In the genomic region with DNA sequence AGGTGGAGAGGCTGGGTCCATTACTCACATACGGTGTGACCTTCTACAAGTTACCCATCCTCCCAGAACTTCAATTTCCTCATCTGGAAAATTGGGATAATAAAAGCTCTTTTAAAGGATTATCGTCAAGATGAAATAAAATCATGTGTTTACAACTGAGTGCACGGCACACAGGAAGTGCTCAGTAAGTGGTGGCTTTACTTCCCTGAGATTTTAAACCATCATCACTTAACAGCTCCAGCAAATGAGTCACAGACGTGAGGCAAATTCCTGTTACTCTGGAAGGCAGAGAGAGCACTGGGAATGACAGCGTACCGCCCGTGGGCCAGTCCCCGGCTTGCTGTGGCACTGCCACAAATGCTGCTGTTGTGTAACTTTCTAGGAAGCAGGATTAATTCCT, we compare ENCODE assay signal across 15 cellular contexts.
DNase-seq lines count a peak whose midpoint lies in the region; ATAC-seq, FAIRE-seq and TF ChIP-seq lines count a peak whose summit lies in the region.
"Had no signal": no experiment of that assay in that cellular context is flagged by ENCODE, and none has a peak within 500 bp of the region (broad histone marks: within the 10 kb centered on the region; RNA-seq: fewer than 3 reads in every experiment).

No MANE protein-coding gene starts in this region.

- dilution Hi-C loops in IMR-90 (cut with HindIII; ENCODE audit: low sequenced_read_pairs, unreplicated experiment) = no loop called here

- no peak overlapping the region for H2BK120ac ChIP-seq in IMR-90 (ENCODE audit: low read depth, low read length)
- H2BK120ac ChIP-seq in mesenchymal stem cell (ENCODE audit: low read depth, low read length) = no peak overlapping the region

- no peaks in the 10 kb centered on the region for H4K20me1 ChIP-seq in IMR-90 (ENCODE audit: insufficient read depth, low read length)

- H3K23ac ChIP-seq in IMR-90 (ENCODE audit: low read depth, low read length) (no peak overlapping the region), mesenchymal stem cell (ENCODE audit: low read length in 2 of 2) (no peak overlapping the region)

- H3K27me3 ChIP-seq in IMR-90 (ENCODE audit: control insufficient read depth, insufficient read depth, low read length) (peaks cover 7% of the 10 kb centered on the region), mesenchymal stem cell (ENCODE audit: control insufficient read depth in 1 of 2, insufficient read depth in 1 of 2, low read length in 2 of 2) (no peaks in the 10 kb centered on the region), transverse colon (no peaks in the 10 kb centered on the region)
- H3K27me3 ChIP-seq: breast epithelium, testis had no signal

- H3K4me1 ChIP-seq in IMR-90 (ENCODE audit: control insufficient read depth, insufficient read depth, low read length) (no peaks in the 10 kb centered on the region), mesenchymal stem cell (ENCODE audit: control insufficient read depth, insufficient read depth, low read depth, low read length) (no peaks in the 10 kb centered on the region), transverse colon (peaks cover 0 to 4% (median 0%) of the 10 kb centered on the region in 4 donors)
- H3K4me1 ChIP-seq: breast epithelium, testis had no signal

- H3K4ac ChIP-seq in IMR-90 (ENCODE audit: low read depth, low read length) (no peak overlapping the region), mesenchymal stem cell (ENCODE audit: low read depth in 1 of 2, low read length in 2 of 2) (no peak overlapping the region)

- H2BK5ac ChIP-seq in IMR-90 (ENCODE audit: low read depth, low read length, poor library complexity, severe bottlenecking) (no peak overlapping the region), mesenchymal stem cell (ENCODE audit: low read depth, low read length, poor library complexity, severe bottlenecking) (no peak overlapping the region)

- no peak overlapping the region for H2AK9ac ChIP-seq in IMR-90 (replicated peaks; ENCODE audit: low read depth, low read length, poor library complexity)

- H3K79me1 ChIP-seq in IMR-90 (ENCODE audit: low read depth in 1 of 2, low read length in 2 of 2) (no peaks in the 10 kb centered on the region), mesenchymal stem cell (replicated peaks; ENCODE audit: low read length, poor library complexity, severe bottlenecking) (no peaks in the 10 kb centered on the region)

- ATAC-seq in IMR-90 (ENCODE audit: low read depth) (peak; percentile 79), GM18498 (IDR thresholded peaks at IDR 0.05; ENCODE audit: unreplicated experiment) (no peak)

- no peak overlapping the region for H3K56ac ChIP-seq in IMR-90 (ENCODE audit: extremely low read depth, insufficient read depth, low read length)

- DNase-seq in CD1c-positive myeloid dendritic cell (ENCODE audit: extremely low spot score) = peak; percentile 26
- peak; percentile 58 for DNase-seq in IMR-90
- DNase-seq in astrocyte of the hippocampus (ENCODE audit: low read depth, low spot score) = peak; percentile 38
- peak; percentile 63 for DNase-seq in mesenchymal stem cell
- no peak for DNase-seq in activated T-cell treated with anti-CD3 and anti-CD28 coated beads for 4 hours
- no peak for DNase-seq in D721Med (ENCODE audit: insufficient read length, low spot score)
- no peak for DNase-seq in transverse colon
- DNase-seq: activated CD8-positive, alpha-beta memory T cell treated with anti-CD3 and anti-CD28 coated beads, Interleukin-2, amount 50 U/mL, for 48 hours; Calu3; NCI-H1930; testis had no signal

- H2AK5ac ChIP-seq in IMR-90 (ENCODE audit: low read depth, low read length) (no peak overlapping the region), mesenchymal stem cell (ENCODE audit: low read length, severe bottlenecking) (no peak overlapping the region)

- H2BK20ac ChIP-seq in IMR-90 (ENCODE audit: low read depth, low read length) = no peak overlapping the region

- H3K27ac ChIP-seq in IMR-90 (ENCODE audit: insufficient read depth, low read length) (no peak overlapping the region), mesenchymal stem cell (ENCODE audit: low read length, poor library complexity, severe bottlenecking) (no peak overlapping the region), transverse colon (no peak overlapping the region)
- H3K27ac ChIP-seq: epithelial cell of prostate, parathyroid adenoma, testis had no signal

- BruUV-seq in IMR-90 (replicated peaks; lab: Mats Ljungman, UMichigan) = no TSS peak

- FAIRE-seq in D721Med (lab: Jason Lieb, UNC) = no peak

- H3K4me2 ChIP-seq in IMR-90 (ENCODE audit: low read depth, low read length) (peak overlapping the region; percentile 52; the same call in 1 of the 2 replicates), mesenchymal stem cell (ENCODE audit: low read length, poor library complexity, severe bottlenecking) (peak overlapping the region; percentile 12)

- no peak for TF ChIP-seq POLR2A in IMR-90 (IDR thresholded peaks at IDR 0.05; ENCODE audit: low read depth, low read length)
- no peak for TF ChIP-seq POLR2A in transverse colon (IDR thresholded peaks at IDR 0.05)

- no peak overlapping the region for H2BK12ac ChIP-seq in mesenchymal stem cell (ENCODE audit: low read length in 2 of 2)

- in situ Hi-C loops in IMR-90 (cut with MboI; ENCODE audit: low sequenced_read_pairs) = no loop called here
- in situ Hi-C loops in transverse colon (cut with MboI; ENCODE audit: low pct_ligation_motif_present in 1 of 4, low pct_unique_long_range_greater_than_20kb in 1 of 4, low sequenced_read_pairs in 3 of 4) = no loop called here

- H4K91ac ChIP-seq in IMR-90 (ENCODE audit: insufficient read depth, low read depth, low read length) (no peak overlapping the region), mesenchymal stem cell (ENCODE audit: low read length) (no peak overlapping the region)

- H2AFZ ChIP-seq in IMR-90 (replicated peaks; ENCODE audit: low read length, poor library complexity) (no peak overlapping the region), mesenchymal stem cell (ENCODE audit: low read depth, low read length) (no peak overlapping the region)
- H2AFZ ChIP-seq: parathyroid adenoma had no signal

- no peak overlapping the region for H2BK15ac ChIP-seq in IMR-90 (ENCODE audit: low read depth, low read length)
- H2BK15ac ChIP-seq in mesenchymal stem cell (ENCODE audit: low read depth, poor library complexity, severe bottlenecking) = no peak overlapping the region

- H3K4me3 ChIP-seq in IMR-90 (ENCODE audit: insufficient read depth, low read depth, low read length) (no peak overlapping the region), mesenchymal stem cell (ENCODE audit: insufficient read depth in 1 of 2, low read depth in 1 of 2, low read length in 2 of 2) (peak overlapping the region in 1 of 2 experiments; percentile 34), transverse colon (no peak overlapping the region)
- H3K4me3 ChIP-seq: testis had no signal

- WGBS in IMR-90 (ENCODE audit: extremely low coverage in 2 of 2, insufficient read length in 1 of 2), 2 experiments = 80% methylated on average over 1 of the region's 8 CpGs; no CpG with 5 or more reads in 1 of the 2 experiments
- WGBS in mesenchymal stem cell = 31% methylated on average over 7 of the region's 8 CpGs
- 43 to 55% methylated on average over 3 to 8 of the region's 8 CpGs for WGBS in transverse colon (ENCODE audit: low coverage in 1 of 2), 2 donors

- no peak overlapping the region; a peak in 1 of 4 replicates for H4K8ac ChIP-seq in IMR-90 (ENCODE audit: low read depth in 2 of 2, low read length in 2 of 2)
- H4K8ac ChIP-seq in mesenchymal stem cell (ENCODE audit: low read length) = peak overlapping the region; percentile 23

- POLR2A ChIA-PET in IMR-90 (lab: Charles Lee; ENCODE audit: unreplicated experiment) = no interaction called here

- no peak overlapping the region for H4K5ac ChIP-seq in IMR-90 (ENCODE audit: low read depth, low read length)

- TF ChIP-seq RAD21 in IMR-90 (IDR thresholded peaks at IDR 0.05; ENCODE audit: low read length) = no peak

- TF ChIP-seq EP300 in transverse colon (IDR thresholded peaks at IDR 0.05; ENCODE audit: low read depth) = no peak

- TF ChIP-seq CTCF in IMR-90 (conservative IDR thresholded peaks at IDR 0.05; ENCODE audit: low read depth, low read length) (no peak), D721Med (IDR thresholded peaks at IDR 0.05; ENCODE audit: insufficient read depth, missing control alignments) (no peak), transverse colon (IDR thresholded peaks at IDR 0.05) (no peak)

- H3K36me3 ChIP-seq in IMR-90 (ENCODE audit: control insufficient read depth, insufficient read depth, low read length) = no peaks in the 10 kb centered on the region
- H3K36me3 ChIP-seq in mesenchymal stem cell (ENCODE audit: control insufficient read depth in 1 of 2, insufficient read depth in 2 of 2, low read depth in 1 of 2, low read length in 2 of 2) = no peaks in the 10 kb centered on the region
- no peaks in the 10 kb centered on the region for H3K36me3 ChIP-seq in transverse colon
- H3K36me3 ChIP-seq: breast epithelium had no signal

- H3K9ac ChIP-seq in IMR-90 (ENCODE audit: low read depth, low read length) (no peak overlapping the region), mesenchymal stem cell (ENCODE audit: low read length) (peak overlapping the region; percentile 81)
- H3K9ac ChIP-seq: parathyroid adenoma had no signal

- H3K18ac ChIP-seq in IMR-90 (ENCODE audit: low read depth, low read length) (no peak overlapping the region), mesenchymal stem cell (ENCODE audit: low read depth in 1 of 2, low read length in 2 of 2) (no peak overlapping the region)

- CTCF ChIA-PET in IMR-90 (lab: Yijun Ruan, JAX) = interaction anchor here (0.5 to 0.6 kb wide), 2 partner anchors 61 to 274 kb away, joined by 7 to 13 read pairs; no protein-coding TSS in a partner anchor

- H3K9me3 ChIP-seq in IMR-90 (ENCODE audit: control insufficient read depth, insufficient read depth, low read length) = no peaks in the 10 kb centered on the region
- no peaks in the 10 kb centered on the region for H3K9me3 ChIP-seq in mesenchymal stem cell (ENCODE audit: control insufficient read depth, low read length)
- no peaks in the 10 kb centered on the region for H3K9me3 ChIP-seq in transverse colon
- H3K9me3 ChIP-seq: breast epithelium, testis had no signal

- H3K9me1 ChIP-seq in IMR-90 (ENCODE audit: insufficient read depth, low read length) = no peaks in the 10 kb centered on the region

- intact Hi-C loops in IMR-90 (cut with micrococcal nuclease) = no loop called here
- intact Hi-C loops in transverse colon (cut with DNase I; ENCODE audit: low total_unique reads) = no loop called here

- no peak overlapping the region for H3K14ac ChIP-seq in IMR-90 (replicated peaks; ENCODE audit: low read depth, low read length)
- no peak overlapping the region for H3K14ac ChIP-seq in mesenchymal stem cell (ENCODE audit: low read length in 2 of 2)

TF ChIP-seq in IMR-90, 13 proteins besides CTCF, POLR2A, EP300 and RAD21 (continues in another document):
- no peak for TF ChIP-seq NFE2L2 (IDR thresholded peaks at IDR 0.05; ENCODE audit: low read depth, low read length)

Comparison
In these comparisons a context has a peak if more than half of its experiments do, and no peak if none do; other contexts are left out.
1. DNase-seq: peak in CD1c-positive myeloid dendritic cell (single experiment), IMR-90 (single experiment), astrocyte of the hippocampus (single experiment) and mesenchymal stem cell (single experiment); none in activated T-cell treated with anti-CD3 and anti-CD28 coated beads for 4 hours (single experiment), D721Med (single experiment) and transverse colon (single experiment).